Comparison of ENCODE assay signal across 30 cellular contexts in genomic region chr6:136739071-136739470, GRCh38. TPM values are rescaled to one million over a fixed set of nuclear protein-coding genes. Genes with fewer than 3 reads are reported as not detected.
A peak's percentile ranks its signal among the peaks of the same experiment; 100 is the strongest.
DNase-seq lines count a peak whose midpoint lies in the region; ATAC-seq, FAIRE-seq and TF ChIP-seq lines count a peak whose summit lies in the region.
"Had no signal": no experiment of that assay in that cellular context is flagged by ENCODE, and none has a peak within 500 bp of the region (broad histone marks: within the 10 kb centered on the region; RNA-seq: fewer than 3 reads in every experiment).

No MANE protein-coding gene starts in this region.

- no peak overlapping the region for H3K27ac Mint-ChIP-seq in CD8-positive, alpha-beta T cell
- H3K27ac Mint-ChIP-seq: activated naive CD8-positive, alpha-beta T cell treated with anti-CD3 and anti-CD28 coated beads, Interleukin-2, amount 50 U/mL, for 24 hours; activated T-cell treated with anti-CD3 and anti-CD28 coated beads, Interleukin-2, amount 50 U/mL, for 24 hours; stimulated activated naive B cell treated with anti-CD40 and anti-IgM and Interleukin-4, amounts not matched to agents 10 μg/mL and 1 μg/mL and 100 μg/mL, for 72 hours had no signal

- intact Hi-C loops in CD8-positive, alpha-beta T cell (cut with DNase I, micrococcal nuclease), result loop anchor here (1.0 to 5.0 kb wide), 2 partner anchors 54 to 87 kb away; no protein-coding TSS in a partner anchor

- 92 to 94% methylated on average over 4 of the region's 4 CpGs for WGBS in upper lobe of left lung, 2 donors

- POLR2A ChIA-PET in CD8-positive, alpha-beta T cell (lab: Charles Lee), result interaction anchor here (1.0 to 3.5 kb wide), 2 partner anchors 9 to 53 kb away, joined by 3 to 29 read pairs; partner anchors contain the start of gene MAP3K5

- H3K36me3 ChIP-seq in bronchial epithelial cell (ENCODE audit: control insufficient read depth, insufficient read depth, low read length) (no peaks in the 10 kb centered on the region), upper lobe of left lung (no peaks in the 10 kb centered on the region)
- no peaks in the 10 kb centered on the region for H3K36me3 ChIP-seq in CD8-positive, alpha-beta T cell (ENCODE audit: insufficient read depth, low read length)
- H3K36me3 ChIP-seq: prostate gland, sigmoid colon, thyroid gland had no signal

- no peak for TF ChIP-seq EP300 in upper lobe of left lung (IDR thresholded peaks at IDR 0.05)

- H3K4me1 Mint-ChIP-seq in CD8-positive, alpha-beta T cell (ENCODE audit: low read depth), result peaks cover 29% of the 10 kb centered on the region

- ATAC-seq in upper lobe of left lung (ENCODE audit: low FRiP score in 2 of 2) (no peak), HG03159 (IDR thresholded peaks at IDR 0.05; ENCODE audit: unreplicated experiment) (no peak)
- ATAC-seq in CD8-positive, alpha-beta T cell, result no peak
- ATAC-seq: activated naive CD8-positive, alpha-beta T cell treated with anti-CD3 and anti-CD28 coated beads, Interleukin-2, amount 50 U/mL, for 24 hours; stimulated activated naive B cell treated with anti-CD40 and anti-IgM and Interleukin-4, amounts not matched to agents 10 μg/mL and 1 μg/mL and 100 μg/mL, for 72 hours had no signal

- DNase-seq in HTR-8/SVneo (ENCODE audit: insufficient read length, low spot score) (no peak), bronchial epithelial cell (ENCODE audit: low read depth) (no peak), upper lobe of left lung (no peak), GM03348 (ENCODE audit: low spot score) (no peak)
- no peak for DNase-seq in CD8-positive, alpha-beta T cell
- DNase-seq: activated CD4-positive, alpha-beta T cell treated with anti-CD3 and anti-CD28 coated beads for 48 hours; activated CD8-positive, alpha-beta memory T cell treated with anti-CD3 and anti-CD28 coated beads for 24 hours; activated gamma-delta T cell treated with Interleukin-2 at 50 U/mL for 16 hours; activated naive CD8-positive, alpha-beta T cell treated with anti-CD3 and anti-CD28 coated beads, Interleukin-2, amount 50 U/mL, for 24 hours; activated T-cell treated with anti-CD3 and anti-CD28 coated beads, Interleukin-2, amount 50 U/mL, for 24 hours; effector memory CD4-positive, alpha-beta T cell; left cardiac atrium; mesendoderm; naive B cell; NCI-H187; NCI-H2171 treated with DMSO at 0.1 percent for 48 hours; NCI-H510A treated with DMSO at 0.1 percent for 48 hours; NK-92 treated with Interleukin-12 subunit alpha and Interleukin-12 subunit beta, amount 100 ng/mL, for 24 hours; SHP77 treated with DMSO at 0.1 percent for 48 hours; sigmoid colon; stimulated activated CD4-positive, alpha-beta T cell treated with anti-CD3 and anti-CD28 coated beads, Interleukin-4, amount 100 ng/mL, for 24 hours; stimulated activated naive B cell treated with anti-CD40 and anti-IgM and Interleukin-4, amounts not matched to agents 10 μg/mL and 1 μg/mL and 100 μg/mL, for 72 hours; thyroid gland had no signal

- TF ChIP-seq CTCF in bronchial epithelial cell (IDR thresholded peaks at IDR 0.05; ENCODE audit: insufficient read depth, low read length, severe bottlenecking) (no peak), upper lobe of left lung (IDR thresholded peaks at IDR 0.05) (no peak)
- no peak for TF ChIP-seq CTCF in CD8-positive, alpha-beta T cell (IDR thresholded peaks at IDR 0.05)

- TF ChIP-seq POLR2A in upper lobe of left lung (IDR thresholded peaks at IDR 0.05), result no peak

- no peak overlapping the region for H3K4me3 Mint-ChIP-seq in CD8-positive, alpha-beta T cell
- H3K4me3 Mint-ChIP-seq: activated naive CD8-positive, alpha-beta T cell treated with anti-CD3 and anti-CD28 coated beads, Interleukin-2, amount 50 U/mL, for 24 hours; activated T-cell treated with anti-CD3 and anti-CD28 coated beads, Interleukin-2, amount 50 U/mL, for 24 hours; brain; stimulated activated naive B cell treated with anti-CD40 and anti-IgM and Interleukin-4, amounts not matched to agents 10 μg/mL and 1 μg/mL and 100 μg/mL, for 72 hours had no signal

- H3K27ac ChIP-seq in layer of hippocampus (ENCODE audit: low read depth, low read length) (peak overlapping the region; percentile 31), upper lobe of left lung (peak overlapping the region; percentile 57 to 76 (median 64))
- no peak overlapping the region for H3K27ac ChIP-seq in CD8-positive, alpha-beta T cell (ENCODE audit: low read depth, low read length)
- H3K27ac ChIP-seq: C4-2B, GM23248, HL-60 had no signal

- FAIRE-seq in HTR-8/SVneo (lab: Jason Lieb, UNC) (peak; percentile 60), bronchial epithelial cell (lab: Jason Lieb, UNC) (peak; percentile 36)

- H3K9me3 ChIP-seq in upper lobe of left lung, result no peaks in the 10 kb centered on the region
- H3K9me3 ChIP-seq in CD8-positive, alpha-beta T cell (ENCODE audit: low read length), result no peaks in the 10 kb centered on the region
- H3K9me3 ChIP-seq: prostate gland, sigmoid colon, thyroid gland had no signal

- H3K36me3 Mint-ChIP-seq in CD8-positive, alpha-beta T cell, result no peaks in the 10 kb centered on the region
- H3K36me3 Mint-ChIP-seq: brain, naive B cell had no signal

- peaks cover 17 to 27% (median 21%) of the 10 kb centered on the region in 4 donors for H3K4me1 ChIP-seq in upper lobe of left lung
- no peaks in the 10 kb centered on the region for H3K4me1 ChIP-seq in CD8-positive, alpha-beta T cell (ENCODE audit: insufficient read depth, low read length)
- H3K4me1 ChIP-seq: prostate gland had no signal

- H3K4me3 ChIP-seq in bronchial epithelial cell (ENCODE audit: low read depth, low read length) (no peak overlapping the region), upper lobe of left lung (no peak overlapping the region)
- H3K4me3 ChIP-seq in CD8-positive, alpha-beta T cell (ENCODE audit: low read depth, low read length), result no peak overlapping the region
- H3K4me3 ChIP-seq: GM23248, prostate gland, sigmoid colon, thyroid gland had no signal

- H3K27me3 Mint-ChIP-seq in CD8-positive, alpha-beta T cell (ENCODE audit: low read depth), result no peaks in the 10 kb centered on the region
- H3K27me3 Mint-ChIP-seq: activated naive CD8-positive, alpha-beta T cell treated with anti-CD3 and anti-CD28 coated beads, Interleukin-2, amount 50 U/mL, for 24 hours; activated T-cell treated with anti-CD3 and anti-CD28 coated beads, Interleukin-2, amount 50 U/mL, for 24 hours; naive B cell; stimulated activated naive B cell treated with anti-CD40 and anti-IgM and Interleukin-4, amounts not matched to agents 10 μg/mL and 1 μg/mL and 100 μg/mL, for 72 hours had no signal

- CTCF ChIA-PET in CD8-positive, alpha-beta T cell (lab: Charles Lee), result interaction anchor here (0.6 to 4.1 kb wide), 6 partner anchors 10 to 95 kb away, joined by 3 to 63 read pairs (median 4); partner anchors contain the start of gene MAP3K5

- H3K9me3 Mint-ChIP-seq in CD8-positive, alpha-beta T cell, result no peaks in the 10 kb centered on the region
- H3K9me3 Mint-ChIP-seq: activated naive CD8-positive, alpha-beta T cell treated with anti-CD3 and anti-CD28 coated beads, Interleukin-2, amount 50 U/mL, for 24 hours; activated T-cell treated with anti-CD3 and anti-CD28 coated beads, Interleukin-2, amount 50 U/mL, for 24 hours; naive B cell; stimulated activated naive B cell treated with anti-CD40 and anti-IgM and Interleukin-4, amounts not matched to agents 10 μg/mL and 1 μg/mL and 100 μg/mL, for 72 hours had no signal

- H3K27me3 ChIP-seq in bronchial epithelial cell (ENCODE audit: control insufficient read depth, insufficient read depth, low read length) (no peaks in the 10 kb centered on the region), layer of hippocampus (ENCODE audit: control insufficient read depth, insufficient read depth, low read length) (no peaks in the 10 kb centered on the region), upper lobe of left lung (no peaks in the 10 kb centered on the region)
- no peaks in the 10 kb centered on the region for H3K27me3 ChIP-seq in CD8-positive, alpha-beta T cell (ENCODE audit: insufficient read depth, low read length)
- H3K27me3 ChIP-seq: sigmoid colon, thyroid gland had no signal

RNA-seq across cellular contexts. Expression of gene MAP3K5, which starts 53.2 kb away (rescaled TPM):
- total RNA-seq in bronchial epithelial cell (8.2 and 11.1 TPM in 2 replicates), upper lobe of left lung (10 to 100 TPM; 26.4 to 45.1 (median 41.8) TPM)
- total RNA-seq in CD8-positive, alpha-beta T cell, result 10 to 100 TPM; 11.1 to 11.3 TPM
